In genomic region chr18:7566244-7566586, GRCh38 we compare ENCODE assay signal across 9 cellular contexts. TPM values are rescaled to one million over a fixed set of nuclear protein-coding genes. Genes with fewer than 3 reads are reported as not detected.
A peak's percentile ranks its signal among the peaks of the same experiment; 100 is the strongest.
DNase-seq lines count a peak whose midpoint lies in the region; ATAC-seq, FAIRE-seq and TF ChIP-seq lines count a peak whose summit lies in the region.
"Had no signal": no experiment of that assay in that cellular context is flagged by ENCODE, and none has a peak within 500 bp of the region (broad histone marks: within the 10 kb centered on the region; RNA-seq: fewer than 3 reads in every experiment).

No MANE protein-coding gene starts in this region.

- no peak overlapping the region for H3K27ac Mint-ChIP-seq in effector memory CD8-positive, alpha-beta T cell
- H3K27ac Mint-ChIP-seq in naive B cell: no peak overlapping the region

- 8% methylated on average over 7 of the region's 7 CpGs for WGBS in A549 (ENCODE audit: missing lambda C conversion rate)

- H3K36me3 ChIP-seq in Loucy (ENCODE audit: insufficient read depth, low read length): no peaks in the 10 kb centered on the region

- peak overlapping the region; percentile 44 for H3K9ac ChIP-seq in Loucy (ENCODE audit: low read depth, low read length, poor library complexity, severe bottlenecking)

- H3K9me3 Mint-ChIP-seq in effector memory CD8-positive, alpha-beta T cell: no peaks in the 10 kb centered on the region
- H3K9me3 Mint-ChIP-seq in naive B cell: peaks cover 0 to 16% (median 3%) of the 10 kb centered on the region in 7 donors

- no peak for TF ChIP-seq POLR2A in A549 (IDR thresholded peaks at IDR 0.05; ENCODE audit: low read length)

- H3K27me3 Mint-ChIP-seq in effector memory CD8-positive, alpha-beta T cell: peaks cover 16 to 49% of the 10 kb centered on the region in 2 donors
- H3K27me3 Mint-ChIP-seq in naive B cell: peaks cover 47 to 52% (median 51%) of the 10 kb centered on the region in 3 donors

- H3K4me3 ChIP-seq in A549 (peak overlapping the region; percentile 85), Loucy (ENCODE audit: low read length, poor library complexity, severe bottlenecking) (peak overlapping the region; percentile 73)

- no peak for FAIRE-seq in A549 (lab: Jason Lieb, UNC)
- FAIRE-seq: frontal cortex had no signal

- peaks cover 5% of the 10 kb centered on the region for H3K36me3 Mint-ChIP-seq in effector memory CD8-positive, alpha-beta T cell (ENCODE audit: insufficient read depth)
- no peaks in the 10 kb centered on the region for H3K36me3 Mint-ChIP-seq in naive B cell

- peak overlapping the region; percentile 32; the same call in 1 of the 2 replicates for H2AFZ ChIP-seq in Loucy (ENCODE audit: low read length)

- no peaks in the 10 kb centered on the region for H3K4me1 Mint-ChIP-seq in effector memory CD8-positive, alpha-beta T cell (ENCODE audit: low read depth in 2 of 2)
- H3K4me1 Mint-ChIP-seq in naive B cell: peaks cover 0 to 9% (median 0%) of the 10 kb centered on the region in 3 donors

- H3K27me3 ChIP-seq in Loucy (ENCODE audit: insufficient read depth, low read length, poor library complexity, severe bottlenecking): peaks cover 20% of the 10 kb centered on the region

- H3K9me2 ChIP-seq in Loucy (replicated peaks; ENCODE audit: low read depth, low read length): no peaks in the 10 kb centered on the region

- POLR2A ChIA-PET in A549 (lab: Yijun Ruan, JAX): interaction anchor here (1.7 to 2.3 kb wide), 2 partner anchors 10 to 294 kb away, joined by 5 to 14 read pairs; no protein-coding TSS in a partner anchor

- TF ChIP-seq EP300 in A549 (IDR thresholded peaks at IDR 0.05): no peak

- no peaks in the 10 kb centered on the region for H4K20me1 ChIP-seq in Loucy (ENCODE audit: insufficient read depth, low read length, poor library complexity, severe bottlenecking)

- peak overlapping the region; percentile 13 to 40 for H3K4me3 Mint-ChIP-seq in effector memory CD8-positive, alpha-beta T cell
- H3K4me3 Mint-ChIP-seq in naive B cell: peak overlapping the region in 5 of 8 donors; percentile 16 to 54 (median 37)

- H3K4me1 ChIP-seq in A549 (peaks cover 11% of the 10 kb centered on the region; the same call in 2 of the 3 replicates), Loucy (ENCODE audit: insufficient read depth, low read length, poor library complexity, severe bottlenecking) (peaks cover 5% of the 10 kb centered on the region)

- DNase-seq in A549 (ENCODE audit: low read depth in 1 of 2, low spot score in 1 of 2) (no peak), naive B cell (no peak), NCI-H774 (lab: John Stamatoyannopoulos, UW) (no peak), DMS114 treated with DMSO at 0.1 percent for 48 hours (lab: John Stamatoyannopoulos, UW; ENCODE audit: unreplicated experiment) (no peak), GM03348 (ENCODE audit: low spot score) (no peak)
- no peak for DNase-seq in effector memory CD8-positive, alpha-beta T cell

- TF ChIP-seq CTCF in A549 (IDR thresholded peaks at IDR 0.05) (no peak), Loucy (conservative IDR thresholded peaks at IDR 0.05; ENCODE audit: low read length) (no peak)

- TF ChIP-seq RAD21 in A549 (conservative IDR thresholded peaks at IDR 0.05 in 1 of 2, IDR thresholded peaks at IDR 0.05 in 1 of 2): no peak

- CTCF ChIA-PET in A549 (lab: Yijun Ruan, JAX): interaction anchor here (0.5 to 3.3 kb wide), 22 partner anchors 8 to 915 kb away, joined by 3 to 67 read pairs (median 4); no protein-coding TSS in a partner anchor

- H3K9me3 ChIP-seq in A549: no peaks in the 10 kb centered on the region
- H3K9me3 ChIP-seq in Loucy (ENCODE audit: insufficient read depth, low read depth, low read length): no peaks in the 10 kb centered on the region

- H3K4me2 ChIP-seq in A549 (peak overlapping the region; percentile 80), Loucy (ENCODE audit: low read depth, low read length, poor library complexity, severe bottlenecking) (peak overlapping the region; percentile 72)

- peaks cover 6% of the 10 kb centered on the region for H3K79me2 ChIP-seq in Loucy (ENCODE audit: insufficient read depth, low read length)

- no peaks in the 10 kb centered on the region for H3F3A ChIP-seq in Loucy (ENCODE audit: low read depth)

- ATAC-seq in A549: no peak
- no peak for ATAC-seq in effector memory CD8-positive, alpha-beta T cell (replicated peaks)
- ATAC-seq in naive B cell (ENCODE audit: low read depth in 2 of 2): no peak
- ATAC-seq in GM18870 (IDR thresholded peaks at IDR 0.05; ENCODE audit: unreplicated experiment): no peak

- H3K27ac ChIP-seq in A549: peak overlapping the region; percentile 83 to 98

TF ChIP-seq in A549, 52 proteins besides CTCF, POLR2A, EP300 and RAD21:
- no peak for TF ChIP-seq RFX5 (IDR thresholded peaks at IDR 0.05)
- no peak for TF ChIP-seq SMC3 (IDR thresholded peaks at IDR 0.05)
- TF ChIP-seq PHF8 (IDR thresholded peaks at IDR 0.05; ENCODE audit: borderline replicate concordance, low read depth): no peak
- TF ChIP-seq BHLHE40 (IDR thresholded peaks at IDR 0.05; ENCODE audit: low read depth, low read length): no peak
- TF ChIP-seq BCL3 (IDR thresholded peaks at IDR 0.05): no peak
- TF ChIP-seq ZC3H11A (IDR thresholded peaks at IDR 0.05): no peak
- no peak for TF ChIP-seq CBX2 (IDR thresholded peaks at IDR 0.05; ENCODE audit: borderline replicate concordance, low read depth)
- TF ChIP-seq HDAC2 (IDR thresholded peaks at IDR 0.05): no peak
- no peak for TF ChIP-seq KDM5A (IDR thresholded peaks at IDR 0.05)
- TF ChIP-seq SREBF2 (IDR thresholded peaks at IDR 0.05): no peak
- no peak for TF ChIP-seq FOSL2 (IDR thresholded peaks at IDR 0.05)
- no peak for TF ChIP-seq FOSL2 (CRISPR knock-in tag; IDR thresholded peaks at IDR 0.05)
- no peak for TF ChIP-seq GATA3 (IDR thresholded peaks at IDR 0.05; ENCODE audit: borderline replicate concordance)
- no peak for TF ChIP-seq RARB (CRISPR knock-in tag; IDR thresholded peaks at IDR 0.05)
- TF ChIP-seq JUNB (IDR thresholded peaks at IDR 0.05): no peak
- no peak for TF ChIP-seq EHF (CRISPR knock-in tag; IDR thresholded peaks at IDR 0.05)
- no peak for TF ChIP-seq ZNF302 (CRISPR knock-in tag; IDR thresholded peaks at IDR 0.05)
- TF ChIP-seq PBX3 (IDR thresholded peaks at IDR 0.05): no peak

RNA-seq across cellular contexts. Expression of gene PTPRM, which starts 0.9 kb away (rescaled TPM):
- polyA plus RNA-seq in A549 (2011; rRNA removed) (199 and 236 TPM in 2 replicates), A549 (2017; fragmentation: RNase III; extraction: RNeasy Plus Mini Kit Qiagen cat#74134 plus additional on column Dnase treatment) (39.3 to 44.5 TPM (median 43.5 TPM) in 3 replicates), naive B cell (ENCODE audit: low read depth in 6 of 6) (not detected)
- 55.6 and 62.1 TPM in 2 replicates for polyA plus RNA-seq in A549 (2012; cell fraction: cytosol; rRNA removed)
- polyA plus RNA-seq in A549 (2012; cell fraction: nucleus; rRNA removed): 105 and 131 TPM in 2 replicates
- polyA minus RNA-seq in A549 (2011; rRNA and poly(A)+ RNA removed): 166 and 179 TPM in 2 replicates

Comparison
In these comparisons a context has a peak if more than half of its experiments do, and no peak if none do; other contexts are left out.
1. RNA of gene PTPRM, which starts 0.9 kb away (polyA plus RNA-seq): 39.3 to 236 TPM in A549; not detected in naive B cell; every median in the first group is over 10 times any median in the second.